1 cellular context compared by ENCODE assay signal in the genomic region with DNA sequence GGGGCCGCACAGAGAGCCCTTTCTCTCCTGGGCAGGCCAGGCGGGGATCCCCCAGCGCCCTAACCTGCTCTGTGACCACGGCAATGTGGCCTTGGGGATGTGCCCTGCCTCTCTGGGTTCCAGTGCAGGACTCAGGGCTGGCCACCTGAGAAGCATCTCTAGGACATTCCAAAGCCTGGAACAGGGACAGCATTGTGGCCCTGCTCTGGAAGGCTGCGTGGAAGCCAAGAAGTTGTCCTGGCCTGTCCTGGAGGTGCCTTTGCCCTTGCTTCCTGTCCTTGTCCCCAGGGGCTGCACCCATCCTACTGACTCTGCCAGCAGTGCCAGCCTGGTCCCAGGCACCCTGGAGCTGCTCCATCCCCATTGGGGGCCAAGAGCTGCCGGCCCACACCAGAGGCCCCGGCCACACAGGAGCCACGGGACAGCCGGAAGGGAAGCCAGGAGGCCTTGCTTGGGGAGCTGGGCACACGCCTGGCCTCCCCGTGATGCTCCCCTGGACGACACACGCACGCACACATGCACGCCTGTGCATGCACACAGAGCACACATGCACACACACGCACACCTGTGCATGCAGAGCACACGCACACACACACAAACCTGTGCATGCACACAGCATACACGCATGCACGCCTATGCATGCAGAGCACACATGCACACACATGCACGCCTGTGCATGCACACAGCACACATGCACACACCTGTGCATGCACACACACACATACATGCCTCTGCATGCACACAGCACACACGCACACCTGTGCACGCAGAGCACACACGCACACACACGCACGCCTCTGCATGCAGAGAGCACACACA.
TF ChIP-seq lines count a peak whose summit lies in the region.

No MANE protein-coding gene starts in this region.

TF ChIP-seq in K562, 482 proteins besides CTCF, POLR2A, EP300 and RAD21 (continued from another document):
- TF ChIP-seq, protein P1, sequence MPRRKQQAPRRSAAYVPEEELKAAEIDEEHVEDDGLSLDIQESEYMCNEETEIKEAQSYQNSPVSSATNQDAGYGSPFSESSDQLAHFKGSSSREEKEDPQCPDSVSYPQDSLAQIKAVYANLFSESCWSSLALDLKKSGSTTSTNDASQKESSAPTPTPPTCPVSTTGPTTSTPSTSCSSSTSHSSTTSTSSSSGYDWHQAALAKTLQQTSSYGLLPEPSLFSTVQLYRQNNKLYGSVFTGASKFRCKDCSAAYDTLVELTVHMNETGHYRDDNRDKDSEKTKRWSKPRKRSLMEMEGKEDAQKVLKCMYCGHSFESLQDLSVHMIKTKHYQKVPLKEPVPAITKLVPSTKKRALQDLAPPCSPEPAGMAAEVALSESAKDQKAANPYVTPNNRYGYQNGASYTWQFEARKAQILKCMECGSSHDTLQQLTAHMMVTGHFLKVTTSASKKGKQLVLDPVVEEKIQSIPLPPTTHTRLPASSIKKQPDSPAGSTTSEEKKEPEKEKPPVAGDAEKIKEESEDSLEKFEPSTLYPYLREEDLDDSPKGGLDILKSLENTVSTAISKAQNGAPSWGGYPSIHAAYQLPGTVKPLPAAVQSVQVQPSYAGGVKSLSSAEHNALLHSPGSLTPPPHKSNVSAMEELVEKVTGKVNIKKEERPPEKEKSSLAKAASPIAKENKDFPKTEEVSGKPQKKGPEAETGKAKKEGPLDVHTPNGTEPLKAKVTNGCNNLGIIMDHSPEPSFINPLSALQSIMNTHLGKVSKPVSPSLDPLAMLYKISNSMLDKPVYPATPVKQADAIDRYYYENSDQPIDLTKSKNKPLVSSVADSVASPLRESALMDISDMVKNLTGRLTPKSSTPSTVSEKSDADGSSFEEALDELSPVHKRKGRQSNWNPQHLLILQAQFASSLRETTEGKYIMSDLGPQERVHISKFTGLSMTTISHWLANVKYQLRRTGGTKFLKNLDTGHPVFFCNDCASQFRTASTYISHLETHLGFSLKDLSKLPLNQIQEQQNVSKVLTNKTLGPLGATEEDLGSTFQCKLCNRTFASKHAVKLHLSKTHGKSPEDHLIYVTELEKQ (CRISPR knock-in tag; IDR thresholded peaks at IDR 0.05) = no peak
- TF ChIP-seq TARDBP (IDR thresholded peaks at IDR 0.05) = peak; percentile 70; the same call in 1 of the 2 replicates
- TF ChIP-seq HMGN3 (IDR thresholded peaks at IDR 0.05; ENCODE audit: borderline replicate concordance, extremely low read depth, insufficient read length, low read depth, low read length) = peak; percentile 39
